Comparison of ENCODE assay signal across 30 cellular contexts in genomic region chr4:131635191-131635590, GRCh38.
"Had no signal": no experiment of that assay in that cellular context is flagged by ENCODE, and none has a peak within 500 bp of the region (broad histone marks: within the 10 kb centered on the region; RNA-seq: fewer than 3 reads in every experiment).

No MANE protein-coding gene starts in this region.

- H3K4me1 ChIP-seq: body of pancreas, colonic mucosa, heart right ventricle had no signal

- H3K27me3 ChIP-seq: body of pancreas, cardiac muscle cell, colonic mucosa, heart right ventricle had no signal

- DNase-seq: activated CD4-positive, alpha-beta memory T cell treated with anti-CD3 and anti-CD28 coated beads, Interleukin-2, amount 10 ng/mL, durations not matched to agents 7 days and 5 days; activated CD4-positive, alpha-beta T cell treated with anti-CD3 and anti-CD28 coated beads for 1 hour; activated CD4-positive, alpha-beta T cell treated with anti-CD3 and anti-CD28 coated beads for 4 hours; activated CD4-positive, alpha-beta T cell treated with anti-CD3 and anti-CD28 coated beads, Interleukin-2, amount 10 ng/mL, durations not matched to agents 7 days and 5 days; activated CD4-positive, alpha-beta T cell treated with anti-CD3 and anti-CD28 coated beads, Interleukin-2, amount 50 U/mL, for 4 hours; activated CD8-positive, alpha-beta memory T cell treated with anti-CD3 and anti-CD28 coated beads, Interleukin-2, amount 50 U/mL, for 48 hours; activated effector memory CD4-positive, alpha-beta T cell treated with Interleukin-2 at 50 U/mL for 16 hours; activated gamma-delta T cell treated with Interleukin-2 at 50 U/mL for 16 hours; activated naive CD4-positive, alpha-beta T cell treated with anti-CD3 and anti-CD28 coated beads, Interleukin-2, amount 50 U/mL, for 16 hours; activated naive CD4-positive, alpha-beta T cell treated with Interleukin-2 at 50 U/mL for 16 hours; activated T-cell treated with anti-CD3 and anti-CD28 coated beads for 4 hours; activated T-cell treated with anti-CD3 and anti-CD28 coated beads, Interleukin-2, amount 50 U/mL, for 24 hours; amygdala; aorta; body of pancreas; central memory CD4-positive, alpha-beta T cell; cerebellar nuclear complex; colonic mucosa; dorsolateral prefrontal cortex; effector memory CD4-positive, alpha-beta T cell; endodermal cell; erythroblast; foreskin fibroblast; glutamatergic neuron; heart right ventricle; T-helper 1 cell; T-helper 17 cell; T1000 had no signal

- H3K4me3 ChIP-seq: body of pancreas, cardiac muscle cell, colonic mucosa, dorsolateral prefrontal cortex, heart right ventricle had no signal

- H3K36me3 ChIP-seq: cardiac muscle cell, colonic mucosa, heart right ventricle had no signal

- H3K27ac ChIP-seq: body of pancreas, cardiac muscle cell, colonic mucosa, dorsolateral prefrontal cortex, heart right ventricle, VCaP had no signal
